In genomic region chr17:83193336-83194188, GRCh38 we compare ENCODE assay signal across 10 cellular contexts.
A peak's percentile ranks its signal among the peaks of the same experiment; 100 is the strongest.
DNase-seq lines count a peak whose midpoint lies in the region; ATAC-seq, FAIRE-seq and TF ChIP-seq lines count a peak whose summit lies in the region.
"Had no signal": no experiment of that assay in that cellular context is flagged by ENCODE, and none has a peak within 500 bp of the region (broad histone marks: within the 10 kb centered on the region; RNA-seq: fewer than 3 reads in every experiment).

No MANE protein-coding gene starts in this region.

- no peak for TF ChIP-seq EP300 in ovary (IDR thresholded peaks at IDR 0.05)

- TF ChIP-seq CTCF in CD14-positive monocyte (IDR thresholded peaks at IDR 0.05), result no peak
- no peak for TF ChIP-seq CTCF in ovary (IDR thresholded peaks at IDR 0.05)

- intact Hi-C loops in CD14-positive monocyte (cut with micrococcal nuclease), result no loop called here
- intact Hi-C loops in dendritic cell treated with granulocyte-macrophage colony-stimulating factor and Interleukin-4, amounts not matched to agents 40 ng/mL and 50 ng/mL, for 4 days (cut with micrococcal nuclease), result loop anchor here (2.0 kb wide), 1 partner anchor 41 kb away; no protein-coding TSS in a partner anchor
- intact Hi-C loops in ovary (cut with DNase I), result no loop called here

- peaks cover 7% of the 10 kb centered on the region for H3K36me3 ChIP-seq in MG63
- no peaks in the 10 kb centered on the region for H3K36me3 ChIP-seq in ovary
- H3K36me3 ChIP-seq in small intestine (ENCODE audit: control insufficient read depth in 2 of 2, insufficient read depth in 2 of 2, low read length in 2 of 2), result no peaks in the 10 kb centered on the region

- FAIRE-seq in small intestine (lab: Jason Lieb, UNC), result no peak

- H3K27ac Mint-ChIP-seq in CD14-positive monocyte, result peak overlapping the region; percentile 25 to 92 (median 86)
- peak overlapping the region; percentile 93 for H3K27ac Mint-ChIP-seq in dendritic cell treated with granulocyte-macrophage colony-stimulating factor and Interleukin-4, amounts not matched to agents 40 ng/mL and 50 ng/mL, for 4 days
- H3K27ac Mint-ChIP-seq: memory B cell had no signal

- H3K27me3 ChIP-seq in MG63 (no peaks in the 10 kb centered on the region), ovary (no peaks in the 10 kb centered on the region), small intestine (ENCODE audit: control insufficient read depth in 2 of 2, insufficient read depth in 2 of 2, low read length in 2 of 2) (no peaks in the 10 kb centered on the region)

- no peak for ATAC-seq in HG03135 (IDR thresholded peaks at IDR 0.05; ENCODE audit: unreplicated experiment)

- peak overlapping the region; percentile 50 to 78 for H3K4me3 Mint-ChIP-seq in CD14-positive monocyte
- peak overlapping the region; percentile 67 for H3K4me3 Mint-ChIP-seq in dendritic cell treated with granulocyte-macrophage colony-stimulating factor and Interleukin-4, amounts not matched to agents 40 ng/mL and 50 ng/mL, for 4 days
- H3K4me3 Mint-ChIP-seq: memory B cell had no signal

- peaks cover 0 to 5% (median 3%) of the 10 kb centered on the region in 7 donors for H3K9me3 Mint-ChIP-seq in CD14-positive monocyte
- peaks cover 9% of the 10 kb centered on the region for H3K9me3 Mint-ChIP-seq in dendritic cell treated with granulocyte-macrophage colony-stimulating factor and Interleukin-4, amounts not matched to agents 40 ng/mL and 50 ng/mL, for 4 days
- H3K9me3 Mint-ChIP-seq: memory B cell had no signal

- H3K27ac ChIP-seq in ovary (no peak overlapping the region), small intestine (ENCODE audit: low read depth in 1 of 2, low read length in 1 of 2) (no peak overlapping the region)

- H3K27me3 Mint-ChIP-seq in CD14-positive monocyte (ENCODE audit: low read depth in 3 of 3), result peaks cover 0 to 11% (median 7%) of the 10 kb centered on the region in 3 donors
- H3K27me3 Mint-ChIP-seq in dendritic cell treated with granulocyte-macrophage colony-stimulating factor and Interleukin-4, amounts not matched to agents 40 ng/mL and 50 ng/mL, for 4 days, result peaks cover 5% of the 10 kb centered on the region
- H3K27me3 Mint-ChIP-seq: memory B cell had no signal

- no peak for TF ChIP-seq POLR2A in ovary (IDR thresholded peaks at IDR 0.05)

- peaks cover 0 to 3% of the 10 kb centered on the region in 2 donors for H3K36me3 Mint-ChIP-seq in CD14-positive monocyte
- no peaks in the 10 kb centered on the region for H3K36me3 Mint-ChIP-seq in dendritic cell treated with granulocyte-macrophage colony-stimulating factor and Interleukin-4, amounts not matched to agents 40 ng/mL and 50 ng/mL, for 4 days (ENCODE audit: low read depth)
- H3K36me3 Mint-ChIP-seq: memory B cell had no signal

- 30 to 60% (median 44%) methylated on average over 8 to 13 of the region's 13 CpGs for WGBS in ovary, 3 donors
- WGBS in small intestine, 3 donors, result 63 to 66% (median 64%) methylated on average over 13 of the region's 13 CpGs

- H3K4me3 ChIP-seq in MG63, result no peak overlapping the region
- no peak overlapping the region for H3K4me3 ChIP-seq in ovary
- H3K4me3 ChIP-seq in small intestine (ENCODE audit: low read depth in 1 of 2, low read length in 2 of 2), result no peak overlapping the region

- H3K9me3 ChIP-seq in MG63 (peaks cover 19% of the 10 kb centered on the region), ovary (no peaks in the 10 kb centered on the region), small intestine (ENCODE audit: control insufficient read depth, low read depth) (no peaks in the 10 kb centered on the region)

- peaks cover 41% of the 10 kb centered on the region for H3K4me1 Mint-ChIP-seq in CD14-positive monocyte
- peaks cover 90% of the 10 kb centered on the region for H3K4me1 Mint-ChIP-seq in dendritic cell treated with granulocyte-macrophage colony-stimulating factor and Interleukin-4, amounts not matched to agents 40 ng/mL and 50 ng/mL, for 4 days (ENCODE audit: low read depth)

- DNase-seq in CD14-positive monocyte (ENCODE audit: low spot score) (peak; percentile 67), MG63 (peak; percentile 33), ovary (peak in 4 of 5 donors; percentile 18 to 38 (median 25)), RKO (ENCODE audit: low spot score) (no peak), small intestine (no peak), NCI-H446 (lab: John Stamatoyannopoulos, UW) (no peak)
- DNase-seq: NCI-H510A treated with DMSO at 0.1 percent for 48 hours had no signal

- H3K4me1 ChIP-seq in ovary (ENCODE audit: insufficient read depth) (peaks cover 35% of the 10 kb centered on the region), small intestine (ENCODE audit: control insufficient read depth in 2 of 2, insufficient read depth in 1 of 2, low read depth in 1 of 2, low read length in 1 of 2) (no peaks in the 10 kb centered on the region)

Comparison
In these comparisons a context has a peak if more than half of its experiments do, and no peak if none do; other contexts are left out.
1. DNase-seq: peak in CD14-positive monocyte (single experiment), MG63 (single experiment) and ovary (4 of 5); none in RKO (single experiment), small intestine (single experiment) and NCI-H446 (0 of 2).